27 cellular contexts compared by ENCODE assay signal in genomic region chr3:42177801-42178150, GRCh38.
DNase-seq lines count a peak whose midpoint lies in the region; ATAC-seq, FAIRE-seq and TF ChIP-seq lines count a peak whose summit lies in the region.
"Had no signal": no experiment of that assay in that cellular context is flagged by ENCODE, and none has a peak within 500 bp of the region (broad histone marks: within the 10 kb centered on the region; RNA-seq: fewer than 3 reads in every experiment).

No MANE protein-coding gene starts in this region.

- no peaks in the 10 kb centered on the region for H4K20me1 ChIP-seq in Karpas-422 (ENCODE audit: insufficient read depth, low read depth, low read length)

- ATAC-seq in heart left ventricle (no peak), Right ventricle myocardium inferior (no peak)
- ATAC-seq: A549, body of pancreas had no signal

- H3K4me3 ChIP-seq in heart left ventricle (no peak overlapping the region), Karpas-422 (ENCODE audit: low read length) (no peak overlapping the region), thyroid gland (replicated peaks in 1 of 3) (no peak overlapping the region)
- H3K4me3 ChIP-seq: A549, body of pancreas, GM23248, MG63, thoracic aorta, vagina had no signal

- DNase-seq in heart left ventricle (no peak), Right ventricle myocardium inferior (ENCODE audit: missing footprints) (no peak), Karpas-422 (no peak), islet precursor cell (peak; percentile 19), substantia nigra (lab: John Stamatoyannopoulos, UW) (no peak), GM12892 (ENCODE audit: insufficient read length) (no peak), SHP77 (lab: John Stamatoyannopoulos, UW) (no peak), thyroid gland (no peak)
- DNase-seq: activated naive CD4-positive, alpha-beta T cell; activated T-cell treated with anti-CD3 and anti-CD28 coated beads, Interleukin-2, amount 50 U/mL, for 24 hours; body of pancreas; CD4-positive, alpha-beta memory T cell; GM23248; HFFc6; KG1; MG63; naive B cell; NCI-H1105; NCI-H1930; NCI-H2171 treated with DMSO at 0.1 percent for 48 hours; NCI-H510A; stimulated activated CD4-positive, alpha-beta T cell treated with anti-CD3 and anti-CD28 coated beads, Interleukin-15, amount 100 ng/mL, for 24 hours; stimulated activated CD4-positive, alpha-beta T cell treated with anti-CD3 and anti-CD28 coated beads, Interleukin-4, amount 100 ng/mL, for 4 hours had no signal

- TF ChIP-seq POLR2A in heart left ventricle (IDR thresholded peaks at IDR 0.05) (no peak), GM12892 (IDR thresholded peaks at IDR 0.05; ENCODE audit: low read depth, low read length) (no peak), thyroid gland (IDR thresholded peaks at IDR 0.05) (no peak)

- intact Hi-C loops in heart left ventricle (cut with DNase I), result loop anchor here in 2 of 10 donors (5.0 kb wide), 2 partner anchors 50 to 570 kb away; no protein-coding TSS in a partner anchor
- intact Hi-C loops in Right ventricle myocardium inferior (cut with DNase I), result no loop called here
- intact Hi-C loops in thyroid gland (cut with DNase I), result no loop called here

- no peaks in the 10 kb centered on the region for H3K9me3 ChIP-seq in heart left ventricle
- no peaks in the 10 kb centered on the region for H3K9me3 ChIP-seq in Karpas-422 (ENCODE audit: low read length)
- no peaks in the 10 kb centered on the region for H3K9me3 ChIP-seq in thyroid gland
- H3K9me3 ChIP-seq: A549, body of pancreas, MG63, thoracic aorta, vagina had no signal

- no peaks in the 10 kb centered on the region for H3K9me2 ChIP-seq in Karpas-422 (replicated peaks; ENCODE audit: insufficient read depth, low read length)

- no peak overlapping the region for H3K4me2 ChIP-seq in Karpas-422 (ENCODE audit: low read depth, low read length, poor library complexity, severe bottlenecking)

- H3K27me3 ChIP-seq in heart left ventricle (no peaks in the 10 kb centered on the region), Karpas-422 (ENCODE audit: low read length) (no peaks in the 10 kb centered on the region), thyroid gland (no peaks in the 10 kb centered on the region)
- H3K27me3 ChIP-seq: body of pancreas, MG63, vagina had no signal

- peaks cover 0 to 14% (median 0%) of the 10 kb centered on the region in 9 donors for H3K36me3 ChIP-seq in heart left ventricle
- H3K36me3 ChIP-seq in Karpas-422 (ENCODE audit: insufficient read depth, low read length), result peaks cover 17% of the 10 kb centered on the region; the same call in 1 of the 2 replicates
- no peaks in the 10 kb centered on the region for H3K36me3 ChIP-seq in thyroid gland
- H3K36me3 ChIP-seq: MG63, thoracic aorta, vagina had no signal

- H3K4me1 ChIP-seq in heart left ventricle (peaks cover 0 to 89% (median 42%) of the 10 kb centered on the region in 12 donors), Karpas-422 (ENCODE audit: low read length) (peaks cover 74% of the 10 kb centered on the region), thyroid gland (peaks cover 12 to 20% of the 10 kb centered on the region in 2 donors)

- no peak for TF ChIP-seq CTCF in heart left ventricle (IDR thresholded peaks at IDR 0.05)
- TF ChIP-seq CTCF in thyroid gland (IDR thresholded peaks at IDR 0.05), result no peak

- no peak overlapping the region for H3K9ac ChIP-seq in Karpas-422 (ENCODE audit: low read length)
- H3K9ac ChIP-seq: GM23248 had no signal

- H3K27ac ChIP-seq in heart left ventricle (peak overlapping the region in 8 of 12 donors; percentile 13 to 86 (median 75)), Karpas-422 (ENCODE audit: low read length) (peak overlapping the region; percentile 95), substantia nigra (ENCODE audit: low read depth, low read length, poor library complexity, severe bottlenecking) (peak overlapping the region; percentile 59), thyroid gland (no peak overlapping the region)
- H3K27ac ChIP-seq: GM23248, vagina had no signal

- 74 to 76% (median 75%) methylated on average over 9 of the region's 9 CpGs for WGBS in heart left ventricle, 4 donors
- WGBS in thyroid gland, 2 donors, result 99% methylated on average over 9 of the region's 9 CpGs

- H2AFZ ChIP-seq in Karpas-422 (ENCODE audit: low read length), result no peak overlapping the region
- H2AFZ ChIP-seq: GM23248 had no signal

- peaks cover 97% of the 10 kb centered on the region for H3K79me2 ChIP-seq in Karpas-422 (ENCODE audit: low read length)

- FAIRE-seq in GM12892 (lab: Jason Lieb, UNC), result no peak
- FAIRE-seq: A549, islet of Langerhans had no signal

Comparison
In these comparisons a context has a peak if more than half of its experiments do, and no peak if none do; other contexts are left out.
1. H3K27ac ChIP-seq: peak in heart left ventricle (8 of 12), Karpas-422 (single experiment) and substantia nigra (single experiment); none in thyroid gland (0 of 3).